17 cellular contexts compared by ENCODE assay signal in genomic region chr6:146111864-146112263, GRCh38.
DNase-seq lines count a peak whose midpoint lies in the region; ATAC-seq, FAIRE-seq and TF ChIP-seq lines count a peak whose summit lies in the region.
"Had no signal": no experiment of that assay in that cellular context is flagged by ENCODE, and none has a peak within 500 bp of the region (broad histone marks: within the 10 kb centered on the region; RNA-seq: fewer than 3 reads in every experiment).

No MANE protein-coding gene starts in this region.

- no peak for TF ChIP-seq CTCF in RWPE2 (IDR thresholded peaks at IDR 0.05; ENCODE audit: poor library complexity, severe bottlenecking)
- TF ChIP-seq CTCF in CD8-positive, alpha-beta T cell (IDR thresholded peaks at IDR 0.05): no peak

- no peak for FAIRE-seq in GM12891 (lab: Jason Lieb, UNC)
- FAIRE-seq: GM12878 had no signal

- H3K27me3 Mint-ChIP-seq in stimulated activated memory B cell treated with anti-CD40 and anti-IgM and Interleukin-4, amounts not matched to agents 10 μg/mL and 1 μg/mL and 100 μg/mL, for 72 hours: no peaks in the 10 kb centered on the region
- H3K27me3 Mint-ChIP-seq in CD8-positive, alpha-beta T cell (ENCODE audit: low read depth): no peaks in the 10 kb centered on the region

- H3K4me3 Mint-ChIP-seq in stimulated activated memory B cell treated with anti-CD40 and anti-IgM and Interleukin-4, amounts not matched to agents 10 μg/mL and 1 μg/mL and 100 μg/mL, for 72 hours: no peak overlapping the region
- no peak overlapping the region for H3K4me3 Mint-ChIP-seq in CD8-positive, alpha-beta T cell

- H3K27me3 ChIP-seq in RWPE2 (ENCODE audit: insufficient read depth, poor library complexity, severe bottlenecking): no peaks in the 10 kb centered on the region
- no peaks in the 10 kb centered on the region for H3K27me3 ChIP-seq in CD8-positive, alpha-beta T cell (ENCODE audit: insufficient read depth, low read length)
- H3K27me3 ChIP-seq: SJSA1 had no signal

- H3K4me1 ChIP-seq in RWPE2 (ENCODE audit: insufficient read depth, poor library complexity, severe bottlenecking): no peaks in the 10 kb centered on the region
- H3K4me1 ChIP-seq in CD8-positive, alpha-beta T cell (ENCODE audit: insufficient read depth, low read length): no peaks in the 10 kb centered on the region
- H3K4me1 ChIP-seq: SJSA1 had no signal

- DNase-seq in DMS53 (lab: John Stamatoyannopoulos, UW) (peak; percentile 2), DMS53 treated with DMSO at 0.1 percent for 48 hours (lab: John Stamatoyannopoulos, UW; ENCODE audit: unreplicated experiment) (no peak), RWPE2 (ENCODE audit: low spot score) (no peak), GM12891 (ENCODE audit: insufficient read length, low spot score) (no peak), occipital lobe (lab: John Stamatoyannopoulos, UW) (no peak)
- no peak for DNase-seq in CD8-positive, alpha-beta T cell
- DNase-seq: DMS153, KBM-7, NCI-H1105, NCI-H1694 treated with DMSO at 0.1 percent for 48 hours, NCI-H2171 had no signal

- H3K36me3 ChIP-seq in RWPE2 (ENCODE audit: low read depth): no peaks in the 10 kb centered on the region
- H3K36me3 ChIP-seq in CD8-positive, alpha-beta T cell (ENCODE audit: insufficient read depth, low read length): no peaks in the 10 kb centered on the region
- H3K36me3 ChIP-seq: SJSA1 had no signal

- H3K4me3 ChIP-seq in RWPE2 (ENCODE audit: severe bottlenecking): no peak overlapping the region
- H3K4me3 ChIP-seq in CD8-positive, alpha-beta T cell (ENCODE audit: low read depth, low read length): no peak overlapping the region
- H3K4me3 ChIP-seq: GM12878, SJSA1 had no signal

- POLR2A ChIA-PET in CD8-positive, alpha-beta T cell (lab: Charles Lee): no interaction called here

- no peaks in the 10 kb centered on the region for H3K36me3 Mint-ChIP-seq in stimulated activated memory B cell treated with anti-CD40 and anti-IgM and Interleukin-4, amounts not matched to agents 10 μg/mL and 1 μg/mL and 100 μg/mL, for 72 hours
- H3K36me3 Mint-ChIP-seq in CD8-positive, alpha-beta T cell: no peaks in the 10 kb centered on the region

- H3K9me3 ChIP-seq in RWPE2 (ENCODE audit: severe bottlenecking): no peaks in the 10 kb centered on the region
- H3K9me3 ChIP-seq in CD8-positive, alpha-beta T cell (ENCODE audit: low read length): no peaks in the 10 kb centered on the region
- H3K9me3 ChIP-seq: SJSA1 had no signal

- no peaks in the 10 kb centered on the region for H3K4me1 Mint-ChIP-seq in stimulated activated memory B cell treated with anti-CD40 and anti-IgM and Interleukin-4, amounts not matched to agents 10 μg/mL and 1 μg/mL and 100 μg/mL, for 72 hours
- no peaks in the 10 kb centered on the region for H3K4me1 Mint-ChIP-seq in CD8-positive, alpha-beta T cell (ENCODE audit: low read depth)

- no peak for TF ChIP-seq POLR2A in GM12891 (IDR thresholded peaks at IDR 0.05; ENCODE audit: low read depth, low read length)

- ATAC-seq in RWPE2 (ENCODE audit: low read depth): peak; percentile 75; the same call in 2 of the 3 replicates
- ATAC-seq in esophagus mucosa: peak; percentile 88
- peak; percentile 54 for ATAC-seq in stimulated activated memory B cell treated with anti-CD40 and anti-IgM and Interleukin-4, amounts not matched to agents 10 μg/mL and 1 μg/mL and 100 μg/mL, for 72 hours
- ATAC-seq in CD8-positive, alpha-beta T cell: no peak
- ATAC-seq: GM12878 had no signal

- no peak overlapping the region for H3K27ac ChIP-seq in RWPE2 (ENCODE audit: poor library complexity, severe bottlenecking)
- no peak overlapping the region for H3K27ac ChIP-seq in CD8-positive, alpha-beta T cell (ENCODE audit: low read depth, low read length)
- H3K27ac ChIP-seq: 22Rv1, RWPE1, SJSA1 had no signal

- H3K9me3 Mint-ChIP-seq in stimulated activated memory B cell treated with anti-CD40 and anti-IgM and Interleukin-4, amounts not matched to agents 10 μg/mL and 1 μg/mL and 100 μg/mL, for 72 hours: peaks cover 11% of the 10 kb centered on the region
- H3K9me3 Mint-ChIP-seq in CD8-positive, alpha-beta T cell: peaks cover 11% of the 10 kb centered on the region

- intact Hi-C loops in CD8-positive, alpha-beta T cell (cut with DNase I, micrococcal nuclease): no loop called here

- CTCF ChIA-PET in CD8-positive, alpha-beta T cell (lab: Charles Lee): no interaction called here

- no peak overlapping the region for H3K27ac Mint-ChIP-seq in stimulated activated memory B cell treated with anti-CD40 and anti-IgM and Interleukin-4, amounts not matched to agents 10 μg/mL and 1 μg/mL and 100 μg/mL, for 72 hours
- H3K27ac Mint-ChIP-seq in CD8-positive, alpha-beta T cell: no peak overlapping the region

TF ChIP-seq in GM12891, 5 proteins besides CTCF, POLR2A, EP300 and RAD21:
- TF ChIP-seq SPI1 (IDR thresholded peaks at IDR 0.05; ENCODE audit: low read depth, low read length) (no peak), POLR2AphosphoS5 (IDR thresholded peaks at IDR 0.05; ENCODE audit: low read depth, low read length) (no peak), TAF1 (IDR thresholded peaks at IDR 0.05; ENCODE audit: low read depth, low read length) (no peak), POU2F2 (IDR thresholded peaks at IDR 0.05; ENCODE audit: low read depth, low read length) (no peak), PAX5 (IDR thresholded peaks at IDR 0.05; ENCODE audit: insufficient read depth, low read length, severe bottlenecking) (no peak)
TF ChIP-seq in GM12891: peak in this region for 0.
